35 cellular contexts compared by ENCODE assay signal in the genomic region with DNA sequence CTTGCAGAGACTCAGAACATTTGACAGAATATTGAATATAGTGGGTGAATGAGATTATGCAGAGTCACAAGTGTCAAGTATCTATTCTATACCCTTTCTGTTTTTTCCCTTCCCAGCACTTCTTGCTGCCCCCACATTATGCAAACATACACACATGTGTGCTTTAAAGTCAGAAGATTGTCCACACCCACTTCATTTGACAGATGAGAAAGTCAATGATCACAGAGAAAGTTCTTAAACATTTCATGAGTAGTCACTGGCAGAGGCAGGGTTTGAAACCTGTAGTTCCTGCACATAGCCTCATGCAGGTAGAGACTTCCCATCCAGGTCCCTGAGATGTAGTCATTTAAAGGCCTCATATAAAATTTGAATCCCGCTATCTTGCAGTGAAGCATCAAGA.
"Had no signal": no experiment of that assay in that cellular context is flagged by ENCODE, and none has a peak within 500 bp of the region (broad histone marks: within the 10 kb centered on the region; RNA-seq: fewer than 3 reads in every experiment).

No MANE protein-coding gene starts in this region.

- H3K4me3 ChIP-seq: MG63 had no signal

- H3K27ac ChIP-seq: KMS-11 had no signal

- H3K9me3 ChIP-seq: MG63 had no signal

- H3K36me3 ChIP-seq: MG63 had no signal

- H3K27me3 ChIP-seq: MG63 had no signal

- DNase-seq: Karpas-422, Kasumi-1, KBM-7, KG1, MG63, MM.1S, MV-4-11, NCI-H1048, NCI-H1092, NCI-H1092 treated with DMSO at 0.1 percent for 48 hours, NCI-H1105, NCI-H1105 treated with DMSO at 0.1 percent for 48 hours, NCI-H1417, NCI-H1417 treated with DMSO at 0.1 percent for 48 hours, NCI-H1436, NCI-H1436 treated with DMSO at 0.1 percent for 48 hours, NCI-H146, NCI-H1694, NCI-H1694 treated with DMSO at 0.1 percent for 48 hours, NCI-H187, NCI-H187 treated with DMSO at 0.1 percent for 48 hours, NCI-H1930, NCI-H2029, NCI-H2029 treated with DMSO at 0.1 percent for 48 hours, NCI-H2081, NCI-H2081 treated with DMSO at 0.1 percent for 48 hours, NCI-H2107, NCI-H2171, NCI-H2171 treated with DMSO at 0.1 percent for 48 hours, NCI-H2227 treated with DMSO at 0.1 percent for 48 hours, NCI-H226, NCI-H345, NCI-H446, NCI-H446 treated with DMSO at 0.1 percent for 48 hours had no signal
